ENCODE assay signal across 8 cellular contexts in genomic region chr4:110514889-110515479, GRCh38. TPM values are rescaled to one million over a fixed set of nuclear protein-coding genes. Genes with fewer than 3 reads are reported as not detected.
DNase-seq lines count a peak whose midpoint lies in the region; ATAC-seq, FAIRE-seq and TF ChIP-seq lines count a peak whose summit lies in the region.

No MANE protein-coding gene starts in this region.

- peak overlapping the region; percentile 84; the same call in 1 of the 2 replicates for H2AFZ ChIP-seq in PC-3 (ENCODE audit: low read length)

- POLR2A ChIA-PET in PC-3 (lab: Charles Lee; ENCODE audit: unreplicated experiment), result no interaction called here

- peak; percentile 83 for FAIRE-seq in GM12892 (lab: Jason Lieb, UNC)

- DNase-seq in AG20443 (ENCODE audit: low spot score) (peak; percentile 24), GM12892 (ENCODE audit: insufficient read length) (no peak), PC-3 (peak; percentile 61), D341Med (ENCODE audit: low spot score) (no peak), cardiac septum (ENCODE audit: low spot score) (no peak)
- no peak for DNase-seq in effector memory CD8-positive, alpha-beta T cell

- CTCF ChIA-PET in PC-3 (lab: Charles Lee), result interaction anchor here (0.7 kb wide), 1 partner anchor 99 kb away, joined by 3 read pairs; no protein-coding TSS in a partner anchor

- no peak overlapping the region for H3K27ac Mint-ChIP-seq in effector memory CD8-positive, alpha-beta T cell

- H3K4me2 ChIP-seq in PC-3 (ENCODE audit: low read length), result peak overlapping the region; percentile 82

- no peaks in the 10 kb centered on the region for H3F3A ChIP-seq in PC-3 (ENCODE audit: low read length, unreplicated experiment)

- H3K9me3 ChIP-seq in PC-3 (ENCODE audit: low read length), result no peaks in the 10 kb centered on the region
- no peaks in the 10 kb centered on the region for H3K9me3 ChIP-seq in neutrophil

- no peaks in the 10 kb centered on the region for H3K9me2 ChIP-seq in PC-3 (replicated peaks; ENCODE audit: low read length)

- H3K36me3 Mint-ChIP-seq in effector memory CD8-positive, alpha-beta T cell (ENCODE audit: insufficient read depth), result no peaks in the 10 kb centered on the region

- intact Hi-C loops in PC-3 (cut with micrococcal nuclease) (loop anchor here (5.0 to 10.0 kb wide), 4 partner anchors 200 to 1517 kb away; partner anchors contain the start of gene ELOVL6), cardiac septum (cut with DNase I) (loop anchor here (2.0 to 10.0 kb wide), 3 partner anchors 170 to 516 kb away; partner anchors contain the start of gene ELOVL6)

- H4K20me1 ChIP-seq in PC-3 (ENCODE audit: low read length), result no peaks in the 10 kb centered on the region

- H3K79me2 ChIP-seq in PC-3 (ENCODE audit: low read length), result no peaks in the 10 kb centered on the region

- peaks cover 5 to 10% of the 10 kb centered on the region in 2 donors for H3K4me1 Mint-ChIP-seq in effector memory CD8-positive, alpha-beta T cell (ENCODE audit: low read depth in 2 of 2)

- H3K27me3 Mint-ChIP-seq in effector memory CD8-positive, alpha-beta T cell, result no peaks in the 10 kb centered on the region

- ATAC-seq in PC-3 (no peak), HG03095 (IDR thresholded peaks at IDR 0.05; ENCODE audit: unreplicated experiment) (no peak)
- peak; percentile 23 for ATAC-seq in effector memory CD8-positive, alpha-beta T cell (replicated peaks)

- H3K27me3 ChIP-seq in PC-3 (ENCODE audit: low read length) (no peaks in the 10 kb centered on the region), neutrophil (no peaks in the 10 kb centered on the region)

- peak overlapping the region; percentile 92 for H3K4me3 Mint-ChIP-seq in effector memory CD8-positive, alpha-beta T cell

- no peaks in the 10 kb centered on the region; the same call in 1 of the 2 replicates for H3K36me3 ChIP-seq in PC-3 (ENCODE audit: low read depth, low read length)
- H3K36me3 ChIP-seq in neutrophil, result no peaks in the 10 kb centered on the region

- no peaks in the 10 kb centered on the region for H3K9me3 Mint-ChIP-seq in effector memory CD8-positive, alpha-beta T cell

- H3K9ac ChIP-seq in PC-3 (ENCODE audit: low read length), result no peak overlapping the region

- BruUV-seq in PC-3 (replicated peaks; lab: Mats Ljungman, UMichigan), result no TSS peak

- TF ChIP-seq POLR2A in GM12892 (IDR thresholded peaks at IDR 0.05; ENCODE audit: low read depth, low read length), result no peak

- TF ChIP-seq CTCF in PC-3 (conservative IDR thresholded peaks at IDR 0.05; ENCODE audit: low read depth, low read length), result peak; percentile 62; the same call in 1 of the 2 replicates
- peak; percentile 9 for TF ChIP-seq CTCF in neutrophil (IDR thresholded peaks at IDR 0.05)

- H3K4me1 ChIP-seq in PC-3 (ENCODE audit: insufficient read depth, low read length) (no peaks in the 10 kb centered on the region), neutrophil (ENCODE audit: control insufficient read depth in 1 of 2, insufficient read depth in 1 of 2, low read depth in 1 of 2, low read length in 1 of 2) (peaks cover 0 to 13% of the 10 kb centered on the region in 2 experiments)

- H3K4me3 ChIP-seq in PC-3 (ENCODE audit: low read length) (no peak overlapping the region), neutrophil (ENCODE audit: low read depth in 1 of 2, low read length in 1 of 2) (no peak overlapping the region)

- H3K27ac ChIP-seq in PC-3 (ENCODE audit: low read length) (no peak overlapping the region), neutrophil (no peak overlapping the region)

RNA-seq across cellular contexts. Expression of gene ENPEP, which starts 39.0 kb away (rescaled TPM):
- polyA plus RNA-seq in GM12892 (2012; ENCODE audit: missing spikeins), result not detected
- total RNA-seq in PC-3 (2014; rRNA removed) (not detected in 2 replicates), cardiac septum (5.3 TPM)

Comparison
In these comparisons a context has a peak if more than half of its experiments do, and no peak if none do; other contexts are left out.
1. DNase-seq: peak in AG20443 (single experiment) and PC-3 (single experiment); none in GM12892 (single experiment), effector memory CD8-positive, alpha-beta T cell (0 of 3), D341Med (single experiment) and cardiac septum (single experiment).